ENCODE assay signal across 14 cellular contexts in genomic region chr12:68904351-68904982, GRCh38. TPM values are rescaled to one million over a fixed set of nuclear protein-coding genes. Genes with fewer than 3 reads are reported as not detected.
DNase-seq lines count a peak whose midpoint lies in the region; ATAC-seq lines count a peak whose summit lies in the region.
"Had no signal": no experiment of that assay in that cellular context is flagged by ENCODE, and none has a peak within 500 bp of the region (broad histone marks: within the 10 kb centered on the region; RNA-seq: fewer than 3 reads in every experiment).

No MANE protein-coding gene starts in this region.

- intact Hi-C loops in activated naive CD4-positive, alpha-beta T cell treated with anti-CD3 and anti-CD28 coated beads for 36 hours (cut with micrococcal nuclease) = no loop called here

- H3K4me1 Mint-ChIP-seq in activated naive CD4-positive, alpha-beta T cell treated with anti-CD3 and anti-CD28 coated beads, Interleukin-2, amount 50 U/mL, for 24 hours = peaks cover 5% of the 10 kb centered on the region
- H3K4me1 Mint-ChIP-seq in activated naive CD4-positive, alpha-beta T cell treated with anti-CD3 and anti-CD28 coated beads for 36 hours (ENCODE audit: low read depth) = peaks cover 11% of the 10 kb centered on the region
- peaks cover 9% of the 10 kb centered on the region for H3K4me1 Mint-ChIP-seq in activated naive CD8-positive, alpha-beta T cell treated with anti-CD3 and anti-CD28 coated beads, Interleukin-2, amount 50 U/mL, for 24 hours
- H3K4me1 Mint-ChIP-seq in stimulated activated effector memory CD8-positive, alpha-beta T cell treated with anti-CD3 and anti-CD28 coated beads, Interleukin-12 subunit alpha, Interleukin-12 subunit beta, amount 100 ng/mL, for 72 hours = no peaks in the 10 kb centered on the region

- CTCF ChIA-PET in activated naive CD4-positive, alpha-beta T cell treated with anti-CD3 and anti-CD28 coated beads for 36 hours (lab: Charles Lee) = no interaction called here

- H3K27me3 Mint-ChIP-seq in activated naive CD4-positive, alpha-beta T cell treated with anti-CD3 and anti-CD28 coated beads, Interleukin-2, amount 50 U/mL, for 24 hours = peaks cover 1% of the 10 kb centered on the region
- no peaks in the 10 kb centered on the region for H3K27me3 Mint-ChIP-seq in activated naive CD4-positive, alpha-beta T cell treated with anti-CD3 and anti-CD28 coated beads for 36 hours (ENCODE audit: low read depth)
- H3K27me3 Mint-ChIP-seq in activated naive CD8-positive, alpha-beta T cell treated with anti-CD3 and anti-CD28 coated beads, Interleukin-2, amount 50 U/mL, for 24 hours = no peaks in the 10 kb centered on the region

- peaks cover 4% of the 10 kb centered on the region for H3K36me3 Mint-ChIP-seq in activated naive CD4-positive, alpha-beta T cell treated with anti-CD3 and anti-CD28 coated beads, Interleukin-2, amount 50 U/mL, for 24 hours
- H3K36me3 Mint-ChIP-seq in activated naive CD4-positive, alpha-beta T cell treated with anti-CD3 and anti-CD28 coated beads for 36 hours (ENCODE audit: low read depth) = peaks cover 29% of the 10 kb centered on the region
- no peaks in the 10 kb centered on the region for H3K36me3 Mint-ChIP-seq in activated naive CD8-positive, alpha-beta T cell treated with anti-CD3 and anti-CD28 coated beads, Interleukin-2, amount 50 U/mL, for 24 hours (ENCODE audit: low read depth)
- no peaks in the 10 kb centered on the region for H3K36me3 Mint-ChIP-seq in stimulated activated effector memory CD8-positive, alpha-beta T cell treated with anti-CD3 and anti-CD28 coated beads, Interleukin-12 subunit alpha, Interleukin-12 subunit beta, amount 100 ng/mL, for 72 hours

- no peaks in the 10 kb centered on the region for H3K9me3 Mint-ChIP-seq in activated naive CD4-positive, alpha-beta T cell treated with anti-CD3 and anti-CD28 coated beads, Interleukin-2, amount 50 U/mL, for 24 hours
- no peaks in the 10 kb centered on the region for H3K9me3 Mint-ChIP-seq in activated naive CD4-positive, alpha-beta T cell treated with anti-CD3 and anti-CD28 coated beads for 36 hours
- H3K9me3 Mint-ChIP-seq in activated naive CD8-positive, alpha-beta T cell treated with anti-CD3 and anti-CD28 coated beads, Interleukin-2, amount 50 U/mL, for 24 hours = no peaks in the 10 kb centered on the region
- H3K9me3 Mint-ChIP-seq in stimulated activated effector memory CD8-positive, alpha-beta T cell treated with anti-CD3 and anti-CD28 coated beads, Interleukin-12 subunit alpha, Interleukin-12 subunit beta, amount 100 ng/mL, for 72 hours = no peaks in the 10 kb centered on the region

- no peak overlapping the region for H3K4me3 Mint-ChIP-seq in activated naive CD4-positive, alpha-beta T cell treated with anti-CD3 and anti-CD28 coated beads, Interleukin-2, amount 50 U/mL, for 24 hours
- no peak overlapping the region for H3K4me3 Mint-ChIP-seq in activated naive CD4-positive, alpha-beta T cell treated with anti-CD3 and anti-CD28 coated beads for 36 hours
- H3K4me3 Mint-ChIP-seq in activated naive CD8-positive, alpha-beta T cell treated with anti-CD3 and anti-CD28 coated beads, Interleukin-2, amount 50 U/mL, for 24 hours = no peak overlapping the region
- H3K4me3 Mint-ChIP-seq in stimulated activated effector memory CD8-positive, alpha-beta T cell treated with anti-CD3 and anti-CD28 coated beads, Interleukin-12 subunit alpha, Interleukin-12 subunit beta, amount 100 ng/mL, for 72 hours = no peak overlapping the region

- DNase-seq in activated naive CD4-positive, alpha-beta T cell treated with anti-CD3 and anti-CD28 coated beads for 36 hours = no peak
- no peak for DNase-seq in activated naive CD8-positive, alpha-beta T cell treated with anti-CD3 and anti-CD28 coated beads, Interleukin-2, amount 50 U/mL, for 24 hours
- DNase-seq in stimulated activated effector memory CD8-positive, alpha-beta T cell treated with anti-CD3 and anti-CD28 coated beads, Interleukin-12 subunit alpha, Interleukin-12 subunit beta, amount 100 ng/mL, for 72 hours (ENCODE audit: low spot score in 2 of 2) = no peak
- DNase-seq in anterior cingulate cortex (lab: John Stamatoyannopoulos, UW) (no peak), Kasumi-1 (lab: John Stamatoyannopoulos, UW) (no peak)
- DNase-seq: EL; mesendoderm; NCI-H1694; SJCRH30; stimulated activated CD4-positive, alpha-beta T cell treated with anti-CD3 and anti-CD28 coated beads, Interleukin-12 subunit alpha, Interleukin-12 subunit beta, amount 100 ng/mL, for 4 hours had no signal

- H3K27ac Mint-ChIP-seq in activated naive CD4-positive, alpha-beta T cell treated with anti-CD3 and anti-CD28 coated beads, Interleukin-2, amount 50 U/mL, for 24 hours = peak overlapping the region; percentile 49
- no peak overlapping the region for H3K27ac Mint-ChIP-seq in activated naive CD4-positive, alpha-beta T cell treated with anti-CD3 and anti-CD28 coated beads for 36 hours
- no peak overlapping the region for H3K27ac Mint-ChIP-seq in activated naive CD8-positive, alpha-beta T cell treated with anti-CD3 and anti-CD28 coated beads, Interleukin-2, amount 50 U/mL, for 24 hours
- H3K27ac Mint-ChIP-seq in stimulated activated effector memory CD8-positive, alpha-beta T cell treated with anti-CD3 and anti-CD28 coated beads, Interleukin-12 subunit alpha, Interleukin-12 subunit beta, amount 100 ng/mL, for 72 hours = no peak overlapping the region

- ATAC-seq in HG03039 (IDR thresholded peaks at IDR 0.05; ENCODE audit: unreplicated experiment) = peak; percentile 65
- peak; percentile 82 for ATAC-seq in activated naive CD8-positive, alpha-beta T cell treated with anti-CD3 and anti-CD28 coated beads, Interleukin-2, amount 50 U/mL, for 24 hours
- peak; percentile 69 for ATAC-seq in stimulated activated effector memory CD8-positive, alpha-beta T cell treated with anti-CD3 and anti-CD28 coated beads, Interleukin-12 subunit alpha, Interleukin-12 subunit beta, amount 100 ng/mL, for 72 hours
- no peak for ATAC-seq in GM21367 (IDR thresholded peaks at IDR 0.05; ENCODE audit: unreplicated experiment)

RNA-seq across cellular contexts. Expression of gene CPM, which starts 28.5 kb away (rescaled TPM):
- total RNA-seq in activated naive CD4-positive, alpha-beta T cell treated with anti-CD3 and anti-CD28 coated beads for 36 hours = 10 to 100 TPM; 50.5 to 55.1 TPM
- total RNA-seq: endothelial cell of umbilical vein had no signal
